ENCODE assay signal across 24 cellular contexts in the genomic region with DNA sequence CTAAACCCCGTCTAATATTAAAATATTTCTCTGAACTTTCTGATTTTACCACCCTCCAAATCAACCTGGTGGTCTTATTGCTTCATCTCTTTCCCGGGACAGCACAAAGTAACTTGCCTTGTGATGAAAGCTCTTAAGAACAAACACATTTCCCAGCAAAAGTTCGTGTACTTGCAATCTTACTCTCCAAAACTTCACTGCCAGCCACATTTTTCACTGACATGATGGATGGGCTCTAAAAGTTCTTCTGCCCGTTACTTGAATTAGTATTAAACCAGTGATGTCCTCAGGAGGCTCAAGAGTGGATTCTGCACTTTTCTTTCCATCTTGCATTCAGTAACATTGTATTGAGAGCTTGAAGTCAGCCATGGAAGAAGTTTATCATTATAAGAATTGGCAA.
A peak's percentile ranks its signal among the peaks of the same experiment; 100 is the strongest.
DNase-seq lines count a peak whose midpoint lies in the region; ATAC-seq and TF ChIP-seq lines count a peak whose summit lies in the region.
"Had no signal": no experiment of that assay in that cellular context is flagged by ENCODE, and none has a peak within 500 bp of the region (broad histone marks: within the 10 kb centered on the region; RNA-seq: fewer than 3 reads in every experiment).

No MANE protein-coding gene starts in this region.

- ATAC-seq in SK-N-SH treated with all-trans-retinoic acid at 6 μM for 48 hours (peak; percentile 55), HG02885 (IDR thresholded peaks at IDR 0.05; ENCODE audit: poor library complexity, unreplicated experiment) (no peak)
- ATAC-seq: left colon; natural killer cell treated with Interleukin-12 subunit alpha and Interleukin-12 subunit beta and Interleukin-15 and Interleukin-18, amount 100 ng/mL, for 72 hours; Panc1; stimulated activated naive B cell treated with anti-CD40 and anti-IgM and Interleukin-4, amounts not matched to agents 10 μg/mL and 1 μg/mL and 100 μg/mL, for 72 hours had no signal

- no peak for TF ChIP-seq CTCF in fibroblast of pulmonary artery (IDR thresholded peaks at IDR 0.05; ENCODE audit: low read length, missing control alignments)

- in situ Hi-C loops in ACHN (cut with HindIII; ENCODE audit: low pct_ligation_motif_present, low pct_unique_long_range_greater_than_20kb, low sequenced_read_pairs), result no loop called here

- DNase-seq in GM04504 (ENCODE audit: low read depth) (peak; percentile 47), fibroblast of pulmonary artery (ENCODE audit: low read depth) (peak; percentile 67), renal cortical epithelial cell (ENCODE audit: low read depth) (peak; percentile 20), A172 (ENCODE audit: low spot score) (no peak), ACHN (no peak), NCI-H2196 (lab: John Stamatoyannopoulos, UW; ENCODE audit: unreplicated experiment) (no peak)
- DNase-seq: activated CD4-positive, alpha-beta T cell treated with anti-CD3 and anti-CD28 coated beads for 1 hour; activated T-cell treated with anti-CD3 and anti-CD28 coated beads, Interleukin-2, amount 50 U/mL, for 24 hours; CD4-positive, alpha-beta memory T cell; cerebellar nuclear complex; erythroblast; GF-D8; left colon; NCI-H1930; NCI-H345; posterior cingulate gyrus; stimulated activated CD4-positive, alpha-beta T cell treated with anti-CD3 and anti-CD28 coated beads, Interleukin-2, amount 100 ng/mL, for 24 hours; stimulated activated naive B cell treated with anti-CD40 and anti-IgM and Interleukin-4, amounts not matched to agents 10 μg/mL and 1 μg/mL and 100 μg/mL, for 72 hours; T-helper 1 cell; thyroid gland had no signal

- H3K4me3 ChIP-seq in fibroblast of pulmonary artery (replicated peaks; ENCODE audit: low read depth, low read length), result no peak overlapping the region
- H3K4me3 ChIP-seq: thyroid gland had no signal

TF ChIP-seq in SK-N-SH treated with all-trans-retinoic acid at 6 μM for 48 hours, 23 proteins besides CTCF, POLR2A, EP300 and RAD21:
- TF ChIP-seq CSDC2 (CRISPR knock-in tag; IDR thresholded peaks at IDR 0.05), result no peak
- no peak for TF ChIP-seq TOX (CRISPR knock-in tag; IDR thresholded peaks at IDR 0.05; ENCODE audit: borderline replicate concordance)
- no peak for TF ChIP-seq ARNTL (CRISPR knock-in tag; IDR thresholded peaks at IDR 0.05; ENCODE audit: borderline replicate concordance, low read depth)
- no peak for TF ChIP-seq ZNF565 (CRISPR knock-in tag; conservative IDR thresholded peaks at IDR 0.05; ENCODE audit: low read depth)
- no peak for TF ChIP-seq POU6F1 (CRISPR knock-in tag; IDR thresholded peaks at IDR 0.05; ENCODE audit: borderline replicate concordance, low read depth)
- TF ChIP-seq, protein P1, sequence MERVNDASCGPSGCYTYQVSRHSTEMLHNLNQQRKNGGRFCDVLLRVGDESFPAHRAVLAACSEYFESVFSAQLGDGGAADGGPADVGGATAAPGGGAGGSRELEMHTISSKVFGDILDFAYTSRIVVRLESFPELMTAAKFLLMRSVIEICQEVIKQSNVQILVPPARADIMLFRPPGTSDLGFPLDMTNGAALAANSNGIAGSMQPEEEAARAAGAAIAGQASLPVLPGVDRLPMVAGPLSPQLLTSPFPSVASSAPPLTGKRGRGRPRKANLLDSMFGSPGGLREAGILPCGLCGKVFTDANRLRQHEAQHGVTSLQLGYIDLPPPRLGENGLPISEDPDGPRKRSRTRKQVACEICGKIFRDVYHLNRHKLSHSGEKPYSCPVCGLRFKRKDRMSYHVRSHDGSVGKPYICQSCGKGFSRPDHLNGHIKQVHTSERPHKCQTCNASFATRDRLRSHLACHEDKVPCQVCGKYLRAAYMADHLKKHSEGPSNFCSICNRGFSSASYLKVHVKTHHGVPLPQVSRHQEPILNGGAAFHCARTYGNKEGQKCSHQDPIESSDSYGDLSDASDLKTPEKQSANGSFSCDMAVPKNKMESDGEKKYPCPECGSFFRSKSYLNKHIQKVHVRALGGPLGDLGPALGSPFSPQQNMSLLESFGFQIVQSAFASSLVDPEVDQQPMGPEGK (CRISPR knock-in tag; IDR thresholded peaks at IDR 0.05; ENCODE audit: borderline replicate concordance), result no peak
- TF ChIP-seq, protein P2, sequence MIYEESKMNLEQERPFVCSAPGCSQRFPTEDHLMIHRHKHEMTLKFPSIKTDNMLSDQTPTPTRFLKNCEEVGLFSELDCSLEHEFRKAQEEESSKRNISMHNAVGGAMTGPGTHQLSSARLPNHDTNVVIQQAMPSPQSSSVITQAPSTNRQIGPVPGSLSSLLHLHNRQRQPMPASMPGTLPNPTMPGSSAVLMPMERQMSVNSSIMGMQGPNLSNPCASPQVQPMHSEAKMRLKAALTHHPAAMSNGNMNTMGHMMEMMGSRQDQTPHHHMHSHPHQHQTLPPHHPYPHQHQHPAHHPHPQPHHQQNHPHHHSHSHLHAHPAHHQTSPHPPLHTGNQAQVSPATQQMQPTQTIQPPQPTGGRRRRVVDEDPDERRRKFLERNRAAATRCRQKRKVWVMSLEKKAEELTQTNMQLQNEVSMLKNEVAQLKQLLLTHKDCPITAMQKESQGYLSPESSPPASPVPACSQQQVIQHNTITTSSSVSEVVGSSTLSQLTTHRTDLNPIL (CRISPR knock-in tag; IDR thresholded peaks at IDR 0.05; ENCODE audit: low read depth), result no peak
- no peak for TF ChIP-seq TSHZ2 (CRISPR knock-in tag; IDR thresholded peaks at IDR 0.05)
- no peak for TF ChIP-seq GLIS3 (CRISPR knock-in tag; IDR thresholded peaks at IDR 0.05)
- TF ChIP-seq, protein P3, sequence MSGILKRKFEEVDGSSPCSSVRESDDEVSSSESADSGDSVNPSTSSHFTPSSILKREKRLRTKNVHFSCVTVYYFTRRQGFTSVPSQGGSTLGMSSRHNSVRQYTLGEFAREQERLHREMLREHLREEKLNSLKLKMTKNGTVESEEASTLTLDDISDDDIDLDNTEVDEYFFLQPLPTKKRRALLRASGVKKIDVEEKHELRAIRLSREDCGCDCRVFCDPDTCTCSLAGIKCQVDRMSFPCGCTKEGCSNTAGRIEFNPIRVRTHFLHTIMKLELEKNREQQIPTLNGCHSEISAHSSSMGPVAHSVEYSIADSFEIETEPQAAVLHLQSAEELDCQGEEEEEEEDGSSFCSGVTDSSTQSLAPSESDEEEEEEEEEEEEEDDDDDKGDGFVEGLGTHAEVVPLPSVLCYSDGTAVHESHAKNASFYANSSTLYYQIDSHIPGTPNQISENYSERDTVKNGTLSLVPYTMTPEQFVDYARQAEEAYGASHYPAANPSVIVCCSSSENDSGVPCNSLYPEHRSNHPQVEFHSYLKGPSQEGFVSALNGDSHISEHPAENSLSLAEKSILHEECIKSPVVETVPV (CRISPR knock-in tag; IDR thresholded peaks at IDR 0.05), result no peak
- no peak for TF ChIP-seq ESRRG (CRISPR knock-in tag; IDR thresholded peaks at IDR 0.05)
- no peak for TF ChIP-seq ZC3H10 (CRISPR knock-in tag; IDR thresholded peaks at IDR 0.05)
- TF ChIP-seq ISL1 (CRISPR knock-in tag; IDR thresholded peaks at IDR 0.05), result no peak

Comparison
In these comparisons a context has a peak if more than half of its experiments do, and no peak if none do; other contexts are left out.
1. DNase-seq: peak in GM04504 (single experiment), fibroblast of pulmonary artery (single experiment) and renal cortical epithelial cell (single experiment); none in A172 (single experiment), ACHN (single experiment) and NCI-H2196 (single experiment).